Comparison of ENCODE assay signal across 1 cellular context in the genomic region with DNA sequence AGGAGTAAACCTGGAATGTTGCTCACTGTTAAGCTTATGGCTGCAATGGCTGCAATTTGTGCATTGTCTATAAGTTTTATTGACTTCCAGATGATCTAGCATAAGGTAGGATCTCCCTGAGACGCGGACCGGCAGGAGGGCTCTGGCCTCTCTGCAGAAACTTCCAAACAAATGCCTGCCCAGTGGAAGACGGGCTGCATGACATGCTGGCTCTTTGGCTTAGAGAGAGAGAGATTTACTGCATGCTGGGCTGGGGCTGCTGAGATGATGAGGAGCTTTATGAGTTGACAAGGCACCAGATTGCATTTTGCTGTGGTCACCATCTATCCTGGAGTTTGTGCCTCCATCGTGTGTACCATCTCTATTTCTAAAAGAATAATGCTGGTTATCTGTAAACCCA.
TF ChIP-seq lines count a peak whose summit lies in the region.

No MANE protein-coding gene starts in this region.

TF ChIP-seq in H1, 55 proteins besides CTCF, POLR2A, EP300 and RAD21:
- TF ChIP-seq CHD1 (IDR thresholded peaks at IDR 0.05; ENCODE audit: low read depth, low read length) (no peak), BACH1 (IDR thresholded peaks at IDR 0.05; ENCODE audit: low read length) (no peak), CBX5 (IDR thresholded peaks at IDR 0.05; ENCODE audit: low read depth, low read length) (no peak), CBX8 (IDR thresholded peaks at IDR 0.05; ENCODE audit: borderline replicate concordance, low read depth, low read length) (no peak), CREB1 (IDR thresholded peaks at IDR 0.05) (no peak), JUN (IDR thresholded peaks at IDR 0.05; ENCODE audit: low read depth, low read length) (no peak), TAF1 (IDR thresholded peaks at IDR 0.05; ENCODE audit: low read depth, low read length) (no peak), SP1 (IDR thresholded peaks at IDR 0.05; ENCODE audit: low read depth, low read length) (no peak), BRCA1 (IDR thresholded peaks at IDR 0.05; ENCODE audit: low read depth, low read length) (no peak), HDAC6 (IDR thresholded peaks at IDR 0.05; ENCODE audit: low read depth, low read length) (no peak), SP4 (IDR thresholded peaks at IDR 0.05; ENCODE audit: low read length) (no peak), RBBP5 (IDR thresholded peaks at IDR 0.05; ENCODE audit: borderline replicate concordance, low read depth, low read length) (no peak), MAFK (IDR thresholded peaks at IDR 0.05; ENCODE audit: low read depth, low read length) (no peak), TEAD4 (IDR thresholded peaks at IDR 0.05; ENCODE audit: low read depth, low read length) (no peak), KDM1A (IDR thresholded peaks at IDR 0.05; ENCODE audit: borderline replicate concordance, low read length) (no peak), SUZ12 (IDR thresholded peaks at IDR 0.05; ENCODE audit: low read length) (no peak), ATF3 (IDR thresholded peaks at IDR 0.05; ENCODE audit: insufficient read depth, low read depth, low read length) (no peak), GTF2F1 (IDR thresholded peaks at IDR 0.05; ENCODE audit: borderline replicate concordance, low read depth, low read length) (no peak), FOSL1 (IDR thresholded peaks at IDR 0.05; ENCODE audit: insufficient read depth, low read depth, low read length) (no peak)
- TF ChIP-seq, protein P1, sequence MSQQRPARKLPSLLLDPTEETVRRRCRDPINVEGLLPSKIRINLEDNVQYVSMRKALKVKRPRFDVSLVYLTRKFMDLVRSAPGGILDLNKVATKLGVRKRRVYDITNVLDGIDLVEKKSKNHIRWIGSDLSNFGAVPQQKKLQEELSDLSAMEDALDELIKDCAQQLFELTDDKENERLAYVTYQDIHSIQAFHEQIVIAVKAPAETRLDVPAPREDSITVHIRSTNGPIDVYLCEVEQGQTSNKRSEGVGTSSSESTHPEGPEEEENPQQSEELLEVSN (IDR thresholded peaks at IDR 0.05) = no peak
